Comparison of ENCODE assay signal across 17 cellular contexts in genomic region chr10:97822261-97822687, GRCh38. TPM values are rescaled to one million over a fixed set of nuclear protein-coding genes. Genes with fewer than 3 reads are reported as not detected.
DNase-seq lines count a peak whose midpoint lies in the region; ATAC-seq and TF ChIP-seq lines count a peak whose summit lies in the region.
"Had no signal": no experiment of that assay in that cellular context is flagged by ENCODE, and none has a peak within 500 bp of the region (broad histone marks: within the 10 kb centered on the region; RNA-seq: fewer than 3 reads in every experiment).

No MANE protein-coding gene starts in this region.

- no peak for TF ChIP-seq CTCF in RWPE2 (IDR thresholded peaks at IDR 0.05; ENCODE audit: poor library complexity, severe bottlenecking)
- TF ChIP-seq CTCF in right atrium auricular region (IDR thresholded peaks at IDR 0.05): no peak
- TF ChIP-seq CTCF in thyroid gland (IDR thresholded peaks at IDR 0.05): no peak
- no peak for TF ChIP-seq CTCF in testis (IDR thresholded peaks at IDR 0.05)

- TF ChIP-seq POLR2A in thyroid gland (IDR thresholded peaks at IDR 0.05) (no peak), testis (IDR thresholded peaks at IDR 0.05) (no peak)

- H3K4me1 ChIP-seq in RWPE2 (ENCODE audit: insufficient read depth, poor library complexity, severe bottlenecking) (peaks cover 2% of the 10 kb centered on the region), right atrium auricular region (peaks cover 0 to 25% of the 10 kb centered on the region in 2 donors), thyroid gland (peaks cover 12 to 34% of the 10 kb centered on the region in 2 donors), testis (no peaks in the 10 kb centered on the region)

- DNase-seq in SHP77 (lab: John Stamatoyannopoulos, UW) (peak; percentile 13 to 55), SHP77 treated with DMSO at 0.1 percent for 48 hours (lab: John Stamatoyannopoulos, UW) (no peak), RWPE2 (ENCODE audit: low spot score) (no peak), right atrium auricular region (ENCODE audit: low spot score) (peak; percentile 61), thyroid gland (peak; percentile 71 to 86), testis (no peak)
- DNase-seq: activated CD4-positive, alpha-beta memory T cell treated with anti-CD3 and anti-CD28 coated beads for 36 hours; CD8-positive, alpha-beta memory T cell; left colon; NCI-H1930; NCI-H774 had no signal

- no peak overlapping the region for H3K27ac ChIP-seq in RWPE2 (ENCODE audit: poor library complexity, severe bottlenecking)
- H3K27ac ChIP-seq in right atrium auricular region: peak overlapping the region; percentile 76 to 90
- peak overlapping the region in 1 of 3 donors; percentile 5 for H3K27ac ChIP-seq in thyroid gland
- no peak overlapping the region for H3K27ac ChIP-seq in testis
- H3K27ac ChIP-seq: epithelial cell of prostate, HL-60, SJSA1, suprapubic skin had no signal

- 33 to 35% methylated on average over 9 to 10 of the region's 10 CpGs for WGBS in thyroid gland, 2 donors
- WGBS in testis, 2 donors: 79 to 81% methylated on average over 7 to 10 of the region's 10 CpGs

- H3K4me3 ChIP-seq in RWPE2 (ENCODE audit: severe bottlenecking): no peak overlapping the region
- H3K4me3 ChIP-seq in right atrium auricular region: peak overlapping the region in 1 of 2 donors; percentile 15
- no peak overlapping the region for H3K4me3 ChIP-seq in thyroid gland (replicated peaks in 1 of 3)
- H3K4me3 ChIP-seq in testis: no peak overlapping the region
- H3K4me3 ChIP-seq: SJSA1, suprapubic skin had no signal

- H3K27me3 ChIP-seq in RWPE2 (ENCODE audit: insufficient read depth, poor library complexity, severe bottlenecking): no peaks in the 10 kb centered on the region
- H3K27me3 ChIP-seq in right atrium auricular region: no peaks in the 10 kb centered on the region
- H3K27me3 ChIP-seq in thyroid gland: no peaks in the 10 kb centered on the region
- H3K27me3 ChIP-seq in testis: no peaks in the 10 kb centered on the region
- H3K27me3 ChIP-seq: SJSA1 had no signal

- intact Hi-C loops in thyroid gland (cut with DNase I) (no loop called here), testis (cut with DNase I; ENCODE audit: low total_unique reads) (no loop called here)

- H3K36me3 ChIP-seq in RWPE2 (ENCODE audit: low read depth): no peaks in the 10 kb centered on the region
- no peaks in the 10 kb centered on the region for H3K36me3 ChIP-seq in right atrium auricular region
- H3K36me3 ChIP-seq in thyroid gland: no peaks in the 10 kb centered on the region
- H3K36me3 ChIP-seq in testis (ENCODE audit: low read depth, missing control alignments): no peaks in the 10 kb centered on the region
- H3K36me3 ChIP-seq: SJSA1, suprapubic skin had no signal

- H3K9me3 ChIP-seq in RWPE2 (ENCODE audit: severe bottlenecking) (no peaks in the 10 kb centered on the region), right atrium auricular region (no peaks in the 10 kb centered on the region), thyroid gland (no peaks in the 10 kb centered on the region), testis (no peaks in the 10 kb centered on the region)
- H3K9me3 ChIP-seq: SJSA1, suprapubic skin had no signal

- ATAC-seq in RWPE2 (ENCODE audit: low read depth) (peak; percentile 76), HG03139 (IDR thresholded peaks at IDR 0.05; ENCODE audit: unreplicated experiment) (no peak), GM21825 (IDR thresholded peaks at IDR 0.05; ENCODE audit: unreplicated experiment) (no peak)
- ATAC-seq: left colon had no signal

RNA-seq across cellular contexts. Expression of gene GOLGA7B, which starts 27.4 kb away (rescaled TPM):
- total RNA-seq in right atrium auricular region (1 to 10 TPM; 1.3 to 3.2 TPM), thyroid gland (under 1 TPM; under 0.01 to 0.81 (median 0.39) TPM), testis (1 to 10 TPM; 1.1 TPM)
- polyA plus RNA-seq in testis (ENCODE audit: insufficient read depth, low read depth, low replicate concordance): 1.3 TPM

RNA-seq across cellular contexts. Expression of gene SFRP5, which starts 50.5 kb away (rescaled TPM):
- 100 to 1,000 TPM; 140 to 260 TPM for total RNA-seq in right atrium auricular region
- under 1 TPM in 2 of 4 donors, not detected in 2; 0.22 to 0.40 TPM for total RNA-seq in thyroid gland
- total RNA-seq in testis: 1 to 10 TPM in 1 of 2 donors, under 1 TPM in 1; 0.99 to 2.0 TPM
- polyA plus RNA-seq in testis (ENCODE audit: insufficient read depth, low read depth, low replicate concordance): 1.2 TPM
- total RNA-seq: activated CD4-positive, alpha-beta memory T cell treated with anti-CD3 and anti-CD28 coated beads for 36 hours; CD8-positive, alpha-beta memory T cell; SJSA1 had no signal

Comparison
In these comparisons a context has a peak if more than half of its experiments do, and no peak if none do; other contexts are left out.
1. DNase-seq: peak in SHP77 (2 of 2), right atrium auricular region (single experiment) and thyroid gland (2 of 2); none in SHP77 treated with DMSO at 0.1 percent for 48 hours (single experiment), RWPE2 (single experiment) and testis (single experiment).
2. H3K27ac ChIP-seq: peak in right atrium auricular region (2 of 2); none in RWPE2 (single experiment) and testis (0 of 2).
3. RNA of gene SFRP5, which starts 50.5 kb away (total RNA-seq): 140 to 260 TPM in right atrium auricular region; 0.99 to 2.0 TPM in testis and 0.22 to 0.40 TPM in thyroid gland; every median in the first group is over 10 times any median in the second.